Comparison of ENCODE assay signal across 8 cellular contexts in the genomic region with DNA sequence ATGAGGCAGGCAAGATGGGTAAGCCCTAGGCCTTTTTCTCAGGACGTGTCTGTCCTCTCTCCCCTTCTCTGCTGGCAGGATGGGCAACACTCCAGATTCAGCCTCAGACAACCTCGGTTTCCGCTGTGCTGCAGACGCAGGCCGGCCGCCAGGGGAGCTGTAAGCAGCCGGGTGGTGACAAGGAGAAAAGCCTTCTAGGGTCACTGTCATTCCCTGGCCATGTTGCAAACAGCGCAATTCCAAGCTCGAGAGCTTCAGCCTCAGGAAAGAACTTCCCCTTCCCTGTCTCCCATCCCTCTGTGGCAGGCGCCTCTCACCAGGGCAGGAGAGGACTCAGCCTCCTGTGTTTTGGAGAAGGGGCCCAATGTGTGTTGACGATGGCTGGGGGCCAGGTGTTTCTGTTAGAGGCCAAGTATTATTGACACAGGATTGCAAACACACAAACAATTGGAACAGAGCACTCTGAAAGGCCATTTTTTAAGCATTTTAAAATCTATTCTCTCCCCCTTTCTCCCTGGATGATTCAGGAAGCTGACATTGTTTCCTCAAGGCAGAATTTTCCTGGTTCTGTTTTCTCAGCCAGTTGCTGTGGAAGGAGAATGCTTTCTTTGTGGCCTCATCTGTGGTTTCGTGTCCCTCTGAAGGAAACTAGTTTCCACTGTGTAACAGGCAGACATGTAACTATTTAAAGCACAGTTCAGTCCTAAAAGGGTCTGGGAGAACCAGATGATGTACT. TPM values are rescaled to one million over a fixed set of nuclear protein-coding genes. Genes with fewer than 3 reads are reported as not detected.
A peak's percentile ranks its signal among the peaks of the same experiment; 100 is the strongest.
DNase-seq lines count a peak whose midpoint lies in the region; ATAC-seq and TF ChIP-seq lines count a peak whose summit lies in the region.

No MANE protein-coding gene starts in this region.

- no peaks in the 10 kb centered on the region for H3K9me3 Mint-ChIP-seq in chondrocyte (ENCODE audit: low read depth)

- no peak overlapping the region for H3K23ac ChIP-seq in mesendoderm (ENCODE audit: low read length)

- H3K36me3 Mint-ChIP-seq in chondrocyte (ENCODE audit: low read depth) = peaks cover 15% of the 10 kb centered on the region

- H3K56ac ChIP-seq in mesendoderm (ENCODE audit: low read length) = no peak overlapping the region

- H3K79me1 ChIP-seq in mesendoderm (ENCODE audit: low read length) = no peaks in the 10 kb centered on the region

- H2AK5ac ChIP-seq in mesendoderm (ENCODE audit: low read length) = no peak overlapping the region

- no peak for ATAC-seq in HG03196 (IDR thresholded peaks at IDR 0.05; ENCODE audit: unreplicated experiment)
- ATAC-seq in GM19395 (IDR thresholded peaks at IDR 0.05; ENCODE audit: unreplicated experiment) = no peak
- no peak for ATAC-seq in GM18867 (IDR thresholded peaks at IDR 0.05; ENCODE audit: unreplicated experiment)

- WGBS in mesendoderm (ENCODE audit: extremely low coverage, insufficient coverage, low lambda C conversion rate) = no CpG with 5 or more reads among the region's 12 CpGs

- H3K4me3 ChIP-seq in mesendoderm (ENCODE audit: low read length) = no peak overlapping the region

- H3K18ac ChIP-seq in mesendoderm (ENCODE audit: low read length) = no peak overlapping the region

- H3K27me3 Mint-ChIP-seq in chondrocyte (ENCODE audit: low read depth) = no peaks in the 10 kb centered on the region

- H2BK120ac ChIP-seq in mesendoderm (ENCODE audit: low read depth, low read length) = no peak overlapping the region

- H3K4me3 Mint-ChIP-seq in chondrocyte (ENCODE audit: unreplicated experiment) = no peak overlapping the region

- peak; percentile 56 for TF ChIP-seq CTCF in chondrocyte (IDR thresholded peaks at IDR 0.05)

- peaks cover 22% of the 10 kb centered on the region for H3K4me1 Mint-ChIP-seq in chondrocyte (ENCODE audit: low read depth)

- H2BK15ac ChIP-seq in mesendoderm (replicated peaks; ENCODE audit: low read depth) = no peak overlapping the region

- no peak overlapping the region for H3K4ac ChIP-seq in mesendoderm (ENCODE audit: low read depth, low read length)

- no peaks in the 10 kb centered on the region for H3K27me3 ChIP-seq in mesendoderm (ENCODE audit: insufficient read depth, low read length, poor library complexity)

- H4K5ac ChIP-seq in mesendoderm (ENCODE audit: low read length) = no peak overlapping the region

- no peak overlapping the region for H4K8ac ChIP-seq in mesendoderm (ENCODE audit: low read depth, low read length)

- H2BK5ac ChIP-seq in mesendoderm (ENCODE audit: low read length) = no peak overlapping the region

- H3K9ac ChIP-seq in mesendoderm (ENCODE audit: low read length) = no peak overlapping the region

- DNase-seq in AG08395 (ENCODE audit: low spot score) = peak; percentile 82
- DNase-seq in NCI-H2107 treated with DMSO at 0.1 percent for 48 hours (lab: John Stamatoyannopoulos, UW; ENCODE audit: unreplicated experiment) = peak; percentile 71
- peak; percentile 87 for DNase-seq in chondrocyte (ENCODE audit: low spot score)
- peak; percentile 57 for DNase-seq in mesendoderm
- DNase-seq in ecto neural progenitor cell (ENCODE audit: low spot score) = no peak

- H3K27ac ChIP-seq in mesendoderm (ENCODE audit: low read depth, low read length) = no peak overlapping the region

- peak overlapping the region; percentile 89 for H3K27ac Mint-ChIP-seq in chondrocyte (ENCODE audit: unreplicated experiment)

- no peaks in the 10 kb centered on the region for H3K79me2 ChIP-seq in mesendoderm (ENCODE audit: control insufficient read depth, insufficient read depth, low read length)

- no peak overlapping the region for H3K4me2 ChIP-seq in mesendoderm (ENCODE audit: low read length)

- no peaks in the 10 kb centered on the region for H3K4me1 ChIP-seq in mesendoderm (ENCODE audit: control insufficient read depth, low read depth, low read length)

- H3K36me3 ChIP-seq in mesendoderm (ENCODE audit: control insufficient read depth, insufficient read depth, low read length) = peaks cover 1% of the 10 kb centered on the region

RNA-seq across cellular contexts. Expression of gene PHKG1, which starts 13.1 kb away (rescaled TPM):
- total RNA-seq in chondrocyte = 0.15 to 0.62 TPM (median 0.24 TPM) in 3 replicates
- 0.10 TPM for polyA plus RNA-seq in mesendoderm (2013, experiment 1 of 2)
- 0.06 TPM for polyA plus RNA-seq in mesendoderm (2013, experiment 2 of 2)

RNA-seq across cellular contexts. Expression of gene SUMF2, which starts 15.5 kb away (rescaled TPM):
- total RNA-seq in chondrocyte = 158 to 182 TPM (median 160 TPM) in 3 replicates
- 27.7 TPM for polyA plus RNA-seq in mesendoderm (2013, experiment 1 of 2)
- polyA plus RNA-seq in mesendoderm (2013, experiment 2 of 2) = 27.7 TPM

RNA-seq across cellular contexts. Expression of gene CHCHD2, which starts 26.7 kb away (rescaled TPM):
- total RNA-seq in chondrocyte = 119 to 232 TPM (median 120 TPM) in 3 replicates
- 182 TPM for polyA plus RNA-seq in mesendoderm (2013, experiment 1 of 2)
- 181 TPM for polyA plus RNA-seq in mesendoderm (2013, experiment 2 of 2)

RNA-seq across cellular contexts. Expression of gene CCT6A, which starts 28.1 kb away (rescaled TPM):
- total RNA-seq in chondrocyte = 97.2 to 123 TPM (median 101 TPM) in 3 replicates
- polyA plus RNA-seq in mesendoderm (2013, experiment 1 of 2) = 470 TPM
- 462 TPM for polyA plus RNA-seq in mesendoderm (2013, experiment 2 of 2)

RNA-seq across cellular contexts. Expression of gene PSPH, which starts 28.4 kb away (rescaled TPM):
- 11.4 to 37.5 TPM (median 35.9 TPM) in 3 replicates for total RNA-seq in chondrocyte
- polyA plus RNA-seq in mesendoderm (2013, experiment 1 of 2) = 23.3 TPM
- 24.0 TPM for polyA plus RNA-seq in mesendoderm (2013, experiment 2 of 2)
